Comparison of ENCODE assay signal across 8 cellular contexts in the genomic region with DNA sequence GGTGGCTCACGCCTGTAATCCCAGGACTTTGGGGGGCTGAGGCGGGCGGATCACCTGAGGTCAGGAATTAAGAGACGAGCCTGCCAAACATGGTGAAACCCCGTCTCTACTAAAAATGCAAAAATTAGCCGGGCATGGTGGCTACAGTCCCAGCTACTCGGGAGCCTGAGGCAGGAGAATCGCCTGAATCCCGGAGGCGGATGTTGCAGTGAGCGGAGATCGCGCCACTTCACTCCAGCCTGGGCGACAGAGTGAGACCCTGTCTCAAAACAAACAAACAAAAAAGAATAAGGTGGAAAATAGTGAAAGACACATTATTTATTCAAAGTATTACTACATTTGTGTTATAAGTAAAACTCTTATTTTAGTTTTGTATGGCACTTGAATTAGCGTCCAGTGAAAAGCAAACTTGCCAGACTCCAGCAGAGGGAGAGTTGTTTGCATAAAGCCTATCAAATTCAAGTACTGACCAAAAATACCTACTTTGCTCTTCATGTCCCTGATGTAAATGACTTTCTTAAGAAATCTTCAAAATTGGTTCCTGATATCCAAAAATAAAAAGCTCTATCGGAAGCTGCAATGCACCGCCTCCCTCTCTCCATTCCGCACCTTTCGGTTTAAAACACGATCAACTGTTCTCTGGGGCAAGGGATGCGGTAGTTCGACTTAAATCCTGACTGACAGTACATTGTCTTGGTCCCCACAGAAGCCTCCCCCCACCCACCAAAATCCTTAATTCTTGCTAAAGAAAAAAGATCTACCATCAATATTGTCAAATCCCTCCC. TPM values are rescaled to one million over a fixed set of nuclear protein-coding genes. Genes with fewer than 3 reads are reported as not detected.
A peak's percentile ranks its signal among the peaks of the same experiment; 100 is the strongest.
DNase-seq lines count a peak whose midpoint lies in the region; ATAC-seq, FAIRE-seq and TF ChIP-seq lines count a peak whose summit lies in the region.

No MANE protein-coding gene starts in this region.

- TF ChIP-seq CTCF in psoas muscle (IDR thresholded peaks at IDR 0.05): no peak

- peak overlapping the region; percentile 98 for H3K4me3 ChIP-seq in psoas muscle

- H3K9me3 ChIP-seq in psoas muscle: no peaks in the 10 kb centered on the region

- 57 to 58% (median 58%) methylated on average over 21 to 22 of the region's 22 CpGs for WGBS in psoas muscle, 3 donors

- FAIRE-seq in GM19239 (lab: Jason Lieb, UNC): peak; percentile 70

- peaks cover 2 to 22% of the 10 kb centered on the region in 2 donors for H3K36me3 ChIP-seq in psoas muscle (ENCODE audit: insufficient read depth in 1 of 2, low read depth in 1 of 2)

- H3K27me3 ChIP-seq in psoas muscle (ENCODE audit: insufficient read depth in 3 of 3, low read length in 2 of 3): no peaks in the 10 kb centered on the region

- intact Hi-C loops in psoas muscle (cut with DNase I): loop anchor here in 1 of 2 donors (5.0 kb wide), 1 partner anchor 192 kb away; no protein-coding TSS in a partner anchor

- ATAC-seq in psoas muscle (no peak), GM21526 (IDR thresholded peaks at IDR 0.05; ENCODE audit: low FRiP score, unreplicated experiment) (no peak)

- no peak for DNase-seq in GM19239 (ENCODE audit: insufficient read length, low spot score)
- DNase-seq in SK-N-DZ (ENCODE audit: low spot score): peak; percentile 5
- peak; percentile 50 for DNase-seq in fibroblast of peridontal ligament (ENCODE audit: extremely low read depth)
- DNase-seq in psoas muscle: no peak
- no peak for DNase-seq in NCI-H446 (lab: John Stamatoyannopoulos, UW)
- no peak for DNase-seq in HuH-7.5 (ENCODE audit: low spot score)
- no peak for DNase-seq in GF-D8 (lab: John Stamatoyannopoulos, UW)

- peaks cover 22% of the 10 kb centered on the region for H3K4me1 ChIP-seq in psoas muscle

- peak overlapping the region; percentile 95 for H3K27ac ChIP-seq in psoas muscle

RNA-seq across cellular contexts. Expression of a gene that starts 1.2 kb away (rescaled TPM):
- polyA plus RNA-seq in SK-N-DZ (2014; cell fraction: cytosol; rRNA removed): 14.0 and 28.6 TPM in 2 replicates
- polyA plus RNA-seq in SK-N-DZ (2014; cell fraction: nucleus; rRNA removed): 47.1 and 47.5 TPM in 2 replicates
- 10 to 100 TPM in 3 of 4 donors, 1 to 10 TPM in 1; 8.0 to 11.4 (median 10.7) TPM for total RNA-seq in psoas muscle
- polyA plus RNA-seq in psoas muscle: 1 to 10 TPM; 4.2 to 9.3 (median 4.2) TPM

Comparison
In these comparisons a context has a peak if more than half of its experiments do, and no peak if none do; other contexts are left out.
1. DNase-seq: peak in SK-N-DZ (single experiment) and fibroblast of peridontal ligament (single experiment); none in GM19239 (single experiment), psoas muscle (0 of 2), NCI-H446 (0 of 2), HuH-7.5 (single experiment) and GF-D8 (single experiment).